Comparison of ENCODE assay signal across 9 cellular contexts in genomic region chr5:54519083-54519541, GRCh38. TPM values are rescaled to one million over a fixed set of nuclear protein-coding genes. Genes with fewer than 3 reads are reported as not detected.
DNase-seq lines count a peak whose midpoint lies in the region; ATAC-seq and TF ChIP-seq lines count a peak whose summit lies in the region.
"Had no signal": no experiment of that assay in that cellular context is flagged by ENCODE, and none has a peak within 500 bp of the region (broad histone marks: within the 10 kb centered on the region; RNA-seq: fewer than 3 reads in every experiment).

No MANE protein-coding gene starts in this region.

- peak overlapping the region; percentile 57 for H3K4ac ChIP-seq in trophoblast cell (ENCODE audit: low read depth, low read length)

- intact Hi-C loops in CD8-positive, alpha-beta T cell (cut with DNase I, micrococcal nuclease), result loop anchor here (2.0 to 5.0 kb wide), 5 partner anchors 14 to 1013 kb away; partner anchors contain the start of genes CDC20B (in 1 of the 2) and PLPP1 (in 1 of the 2)

- H4K8ac ChIP-seq in trophoblast cell (ENCODE audit: low read depth, low read length), result no peak overlapping the region

- H2BK12ac ChIP-seq in trophoblast cell (ENCODE audit: low read length), result no peak overlapping the region

- H3K23ac ChIP-seq in trophoblast cell (ENCODE audit: low read length), result no peak overlapping the region

- WGBS in trophoblast cell (ENCODE audit: extremely low coverage, insufficient coverage, insufficient read length), result no CpG with 5 or more reads among the region's 31 CpGs

- H3K27me3 ChIP-seq in CD8-positive, alpha-beta T cell (ENCODE audit: insufficient read depth, low read length), result no peaks in the 10 kb centered on the region
- no peaks in the 10 kb centered on the region for H3K27me3 ChIP-seq in trophoblast cell (ENCODE audit: insufficient read depth, low read length)

- peaks cover 30% of the 10 kb centered on the region for H3K4me1 Mint-ChIP-seq in CD8-positive, alpha-beta T cell (ENCODE audit: low read depth)
- H3K4me1 Mint-ChIP-seq in T-helper 17 cell, result peaks cover 48% of the 10 kb centered on the region

- no peak overlapping the region for H3K18ac ChIP-seq in trophoblast cell (ENCODE audit: low read length)

- peak overlapping the region; percentile 83 for H3K4me3 Mint-ChIP-seq in CD8-positive, alpha-beta T cell
- peak overlapping the region; percentile 93 for H3K4me3 Mint-ChIP-seq in T-helper 17 cell

- no peak overlapping the region for H2BK120ac ChIP-seq in trophoblast cell (ENCODE audit: insufficient read depth, low read length, poor library complexity)

- peaks cover 15% of the 10 kb centered on the region for H3K79me1 ChIP-seq in trophoblast cell (ENCODE audit: low read length)

- H4K91ac ChIP-seq in trophoblast cell (ENCODE audit: low read depth, low read length), result no peak overlapping the region

- no peaks in the 10 kb centered on the region for H3K27me3 Mint-ChIP-seq in CD8-positive, alpha-beta T cell (ENCODE audit: low read depth)
- peaks cover 6% of the 10 kb centered on the region for H3K27me3 Mint-ChIP-seq in T-helper 17 cell

- H3K14ac ChIP-seq in trophoblast cell (ENCODE audit: low read length), result peak overlapping the region; percentile 24

- H3K9me3 ChIP-seq in CD8-positive, alpha-beta T cell (ENCODE audit: low read length), result no peaks in the 10 kb centered on the region
- no peaks in the 10 kb centered on the region for H3K9me3 ChIP-seq in T-helper 17 cell (ENCODE audit: control insufficient read depth, low read length, poor library complexity, severe bottlenecking)
- H3K9me3 ChIP-seq in trophoblast cell (ENCODE audit: insufficient read depth, low read depth, low read length), result peaks cover 7% of the 10 kb centered on the region

- no peak overlapping the region for H2BK5ac ChIP-seq in trophoblast cell (ENCODE audit: low read depth, low read length, poor library complexity)

- peaks cover 17% of the 10 kb centered on the region for H3K36me3 Mint-ChIP-seq in CD8-positive, alpha-beta T cell
- no peaks in the 10 kb centered on the region for H3K36me3 Mint-ChIP-seq in T-helper 17 cell (ENCODE audit: low read depth)

- no peak overlapping the region for H2AK5ac ChIP-seq in trophoblast cell (ENCODE audit: low read length)

- H3K36me3 ChIP-seq in CD8-positive, alpha-beta T cell (ENCODE audit: insufficient read depth, low read length), result no peaks in the 10 kb centered on the region
- H3K36me3 ChIP-seq in trophoblast cell (ENCODE audit: control insufficient read depth in 1 of 2, insufficient read depth in 2 of 2, low read length in 2 of 2), result peaks cover 7 to 10% of the 10 kb centered on the region in 2 experiments

- H3K9ac ChIP-seq in trophoblast cell (ENCODE audit: low read length), result no peak overlapping the region

- POLR2A ChIA-PET in CD8-positive, alpha-beta T cell (lab: Charles Lee), result interaction anchor here (0.9 to 2.0 kb wide), 5 partner anchors 91 to 348 kb away, joined by 3 to 11 read pairs (median 4); no protein-coding TSS in a partner anchor

- H3K79me2 ChIP-seq in trophoblast cell (ENCODE audit: control insufficient read depth, insufficient read depth, low read length, poor library complexity), result peaks cover 22% of the 10 kb centered on the region

- no peak overlapping the region for H4K12ac ChIP-seq in trophoblast cell (ENCODE audit: low read depth, low read length)

- no peak for DNase-seq in CD8-positive, alpha-beta T cell
- DNase-seq in T-helper 17 cell (no peak), fibroblast of pulmonary artery (ENCODE audit: low read depth) (no peak), trophoblast cell (peak in 1 of 2 donors; percentile 39), islet precursor cell (no peak), amniotic stem cell (lab: John Stamatoyannopoulos, UW) (no peak), D341Med (ENCODE audit: low spot score) (no peak), NOMO-1 treated with DMSO at 0.1 percent for 48 hours (lab: John Stamatoyannopoulos, UW; ENCODE audit: unreplicated experiment) (no peak)
- DNase-seq: NCI-H1105 had no signal

- peak overlapping the region; percentile 76 for H3K4me2 ChIP-seq in trophoblast cell (ENCODE audit: low read length)

- CTCF ChIA-PET in CD8-positive, alpha-beta T cell (lab: Charles Lee), result interaction anchor here (0.6 to 5.1 kb wide), 15 partner anchors 8 to 640 kb away, joined by 3 to 203 read pairs (median 4); no protein-coding TSS in a partner anchor

- H2AFZ ChIP-seq in trophoblast cell (ENCODE audit: insufficient read depth, low read length, poor library complexity), result no peak overlapping the region

- no peak for ATAC-seq in CD8-positive, alpha-beta T cell
- no peak for ATAC-seq in T-helper 17 cell

- no peak overlapping the region for H3K27ac ChIP-seq in CD8-positive, alpha-beta T cell (ENCODE audit: low read depth, low read length)
- no peak overlapping the region for H3K27ac ChIP-seq in trophoblast cell (ENCODE audit: low read depth, low read length)

- peaks cover 49% of the 10 kb centered on the region for H3K4me1 ChIP-seq in CD8-positive, alpha-beta T cell (ENCODE audit: insufficient read depth, low read length)
- peaks cover 13 to 22% of the 10 kb centered on the region in 2 experiments for H3K4me1 ChIP-seq in trophoblast cell (ENCODE audit: control insufficient read depth in 1 of 2, insufficient read depth in 2 of 2, low read length in 2 of 2)

- peak overlapping the region; percentile 76 for H3K4me3 ChIP-seq in CD8-positive, alpha-beta T cell (ENCODE audit: low read depth, low read length)
- H3K4me3 ChIP-seq in fibroblast of pulmonary artery (replicated peaks; ENCODE audit: low read depth, low read length), result peak overlapping the region; percentile 67
- H3K4me3 ChIP-seq in trophoblast cell (ENCODE audit: low read depth, low read length), result peak overlapping the region; percentile 13

- H3K27ac Mint-ChIP-seq in CD8-positive, alpha-beta T cell, result peak overlapping the region; percentile 27
- H3K27ac Mint-ChIP-seq in T-helper 17 cell, result peak overlapping the region; percentile 68

- TF ChIP-seq CTCF in CD8-positive, alpha-beta T cell (IDR thresholded peaks at IDR 0.05), result no peak
- TF ChIP-seq CTCF in fibroblast of pulmonary artery (IDR thresholded peaks at IDR 0.05; ENCODE audit: low read length, missing control alignments), result no peak

- H3K9me3 Mint-ChIP-seq in CD8-positive, alpha-beta T cell, result no peaks in the 10 kb centered on the region

RNA-seq across cellular contexts. Expression of gene SNX18, which starts 1.6 kb away (rescaled TPM):
- total RNA-seq in CD8-positive, alpha-beta T cell, result 10 to 100 TPM; 12.7 to 12.9 TPM
- 10 to 100 TPM; 11.2 to 13.3 TPM for total RNA-seq in T-helper 17 cell
- 13.2 and 13.6 TPM in 2 replicates for polyA plus RNA-seq in trophoblast cell (2013)

Comparison
In these comparisons a context has a peak if more than half of its experiments do, and no peak if none do; other contexts are left out.
1. H3K4me3 ChIP-seq: peak in every context shown above with its lines; median percentile 76 in CD8-positive, alpha-beta T cell; 67 in fibroblast of pulmonary artery; 13 in trophoblast cell.